8 cellular contexts compared by ENCODE assay signal in the genomic region with DNA sequence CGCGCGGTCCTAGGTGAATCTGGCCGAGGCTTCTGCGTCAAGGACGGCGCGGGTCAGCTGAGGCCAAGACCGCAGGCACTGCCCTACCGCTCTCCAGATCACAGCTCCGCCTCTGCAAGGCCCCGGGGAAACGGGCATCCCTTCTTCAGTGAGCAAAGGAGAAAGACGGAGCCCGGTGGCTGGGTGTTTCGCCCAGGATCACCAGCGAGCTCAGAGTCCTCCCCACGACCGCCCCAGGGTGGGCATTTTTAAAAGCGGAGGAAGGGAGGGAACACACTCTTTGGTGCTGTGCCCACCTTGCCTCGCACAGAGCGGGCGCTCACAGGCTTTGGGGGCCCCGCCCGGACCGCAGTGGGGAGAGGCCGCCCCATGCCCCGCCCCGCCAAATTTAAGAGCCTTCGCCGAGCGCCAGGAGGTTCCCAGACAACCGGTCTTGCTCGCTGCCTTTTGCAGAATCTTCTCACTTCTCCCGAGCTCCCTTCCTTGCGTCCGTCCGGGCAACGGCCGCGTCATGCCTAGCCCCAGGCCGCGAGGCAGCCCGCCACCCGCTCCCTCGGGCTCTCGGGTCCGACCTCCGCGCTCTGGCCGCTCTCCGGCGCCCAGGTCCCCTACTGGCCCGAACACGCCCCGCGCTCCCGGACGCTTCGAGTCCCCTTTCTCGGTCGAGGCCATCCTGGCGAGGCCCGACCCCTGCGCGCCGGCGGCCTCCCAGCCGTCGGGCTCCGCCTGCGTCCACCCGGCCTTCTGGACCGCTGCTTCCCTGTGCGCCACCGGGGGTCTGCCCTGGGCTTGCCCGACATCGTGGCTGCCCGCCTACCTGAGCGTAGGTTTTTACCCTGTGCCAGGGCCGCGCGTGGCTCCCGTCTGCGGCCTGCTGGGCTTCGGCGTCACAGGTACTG. TPM values are rescaled to one million over a fixed set of nuclear protein-coding genes. Genes with fewer than 3 reads are reported as not detected.
DNase-seq lines count a peak whose midpoint lies in the region; ATAC-seq and TF ChIP-seq lines count a peak whose summit lies in the region.

A gene with protein sequence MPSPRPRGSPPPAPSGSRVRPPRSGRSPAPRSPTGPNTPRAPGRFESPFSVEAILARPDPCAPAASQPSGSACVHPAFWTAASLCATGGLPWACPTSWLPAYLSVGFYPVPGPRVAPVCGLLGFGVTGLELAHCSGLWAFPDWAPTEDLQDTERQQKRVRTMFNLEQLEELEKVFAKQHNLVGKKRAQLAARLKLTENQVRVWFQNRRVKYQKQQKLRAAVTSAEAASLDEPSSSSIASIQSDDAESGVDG (plus strand): TSS at position 419 of the 899 bp plus-strand sequence. CDS start 93 bp downstream, at position 512.

- WGBS in heart left ventricle, 4 donors = 2% methylated on average over 62 to 87 of the region's 87 CpGs
- 3% methylated on average over 87 of the region's 87 CpGs for WGBS in sigmoid colon, 2 donors

- no peak within 1 kb of the TSS for H3K27ac ChIP-seq in GM23338 (ENCODE audit: low read depth)
- no peak within 1 kb of the TSS for H3K27ac ChIP-seq in heart left ventricle
- H3K27ac ChIP-seq in sigmoid colon = no peak within 1 kb of the TSS

- no peaks in the 10 kb centered on the region for H3K4me1 ChIP-seq in GM23338 (ENCODE audit: insufficient read depth)
- peaks cover 0 to 16% (median 11%) of the 10 kb centered on the region in 12 donors for H3K4me1 ChIP-seq in heart left ventricle
- H3K4me1 ChIP-seq in sigmoid colon = peaks cover 0 to 19% (median 16%) of the 10 kb centered on the region in 4 donors

- DNase-seq in GM23338 (ENCODE audit: low spot score) (peak; percentile 82), heart left ventricle (no peak), sigmoid colon (no peak), GOT3 (lab: John Stamatoyannopoulos, UW) (no peak)
- no peak for DNase-seq in activated CD8-positive, alpha-beta T cell treated with anti-CD3 and anti-CD28 coated beads, Interleukin-2, amount 10 ng/mL, durations not matched to agents 7 days and 5 days

- peaks cover 63% of the 10 kb centered on the region for H3K27me3 ChIP-seq in GM23338 (ENCODE audit: insufficient read depth)
- peaks cover 17 to 74% (median 48%) of the 10 kb centered on the region in 9 donors for H3K27me3 ChIP-seq in heart left ventricle
- peaks cover 21 to 84% (median 59%) of the 10 kb centered on the region in 3 donors for H3K27me3 ChIP-seq in sigmoid colon

- H3K36me3 ChIP-seq in GM23338 (ENCODE audit: insufficient read depth) (no peaks in the 10 kb centered on the region), heart left ventricle (no peaks in the 10 kb centered on the region), sigmoid colon (no peaks in the 10 kb centered on the region)

- peak within 1 kb of the TSS; percentile 85 for H3K4me2 ChIP-seq in GM23338

- peaks cover 49% of the 10 kb centered on the region for H3K27me3 Mint-ChIP-seq in GM23338 (ENCODE audit: insufficient read depth, low read depth, poor library complexity)
- peaks cover 44% of the 10 kb centered on the region for H3K27me3 Mint-ChIP-seq in activated CD8-positive, alpha-beta T cell treated with anti-CD3 and anti-CD28 coated beads, Interleukin-2, amount 10 ng/mL, durations not matched to agents 7 days and 5 days (ENCODE audit: low read depth)

- no peaks in the 10 kb centered on the region for H3K79me2 ChIP-seq in GM23338 (replicated peaks; ENCODE audit: insufficient read depth)

- TF ChIP-seq POLR2A in heart left ventricle (IDR thresholded peaks at IDR 0.05) (no peak), sigmoid colon (IDR thresholded peaks at IDR 0.05) (no peak)

- no peaks in the 10 kb centered on the region; the same call in 2 of the 3 replicates for H3K36me3 Mint-ChIP-seq in GM23338 (ENCODE audit: low read depth)
- H3K36me3 Mint-ChIP-seq in activated CD8-positive, alpha-beta T cell treated with anti-CD3 and anti-CD28 coated beads, Interleukin-2, amount 10 ng/mL, durations not matched to agents 7 days and 5 days (ENCODE audit: low read depth) = no peaks in the 10 kb centered on the region

- H3K9me3 Mint-ChIP-seq in GM23338 = peaks cover 5% of the 10 kb centered on the region; the same call in 1 of the 3 replicates
- H3K9me3 Mint-ChIP-seq in activated CD8-positive, alpha-beta T cell treated with anti-CD3 and anti-CD28 coated beads, Interleukin-2, amount 10 ng/mL, durations not matched to agents 7 days and 5 days (ENCODE audit: insufficient read depth) = no peaks in the 10 kb centered on the region

- TF ChIP-seq EP300 in sigmoid colon (IDR thresholded peaks at IDR 0.05) = no peak

- CTCF ChIA-PET in activated CD8-positive, alpha-beta T cell treated with anti-CD3 and anti-CD28 coated beads, Interleukin-2, amount 10 ng/mL, durations not matched to agents 7 days and 5 days (lab: Charles Lee) = interaction anchor here (1.0 to 3.3 kb wide), 3 partner anchors 10 to 25 kb away, joined by 3 to 13 read pairs (median 10); no protein-coding TSS in a partner anchor

- intact Hi-C loops in heart left ventricle (cut with DNase I) (no loop called here), sigmoid colon (cut with DNase I) (no loop called here)

- ATAC-seq in GM23338 (peak; percentile 78), heart left ventricle (peak in 2 of 4 donors; percentile 55 to 58), HG03025 (IDR thresholded peaks at IDR 0.05; ENCODE audit: low FRiP score, unreplicated experiment) (no peak), HG02588 (IDR thresholded peaks at IDR 0.05; ENCODE audit: unreplicated experiment) (no peak), GM18502 (IDR thresholded peaks at IDR 0.05; ENCODE audit: poor library complexity, unreplicated experiment) (no peak)
- ATAC-seq in activated CD8-positive, alpha-beta T cell treated with anti-CD3 and anti-CD28 coated beads, Interleukin-2, amount 10 ng/mL, durations not matched to agents 7 days and 5 days = peak; percentile 66

- H3K4me1 Mint-ChIP-seq in GM23338 = peaks cover 8% of the 10 kb centered on the region
- peaks cover 6% of the 10 kb centered on the region for H3K4me1 Mint-ChIP-seq in activated CD8-positive, alpha-beta T cell treated with anti-CD3 and anti-CD28 coated beads, Interleukin-2, amount 10 ng/mL, durations not matched to agents 7 days and 5 days (ENCODE audit: low read depth)

- no peaks in the 10 kb centered on the region for H3F3A ChIP-seq in GM23338 (replicated peaks; ENCODE audit: low read depth)

- no peak within 1 kb of the TSS for H3K27ac Mint-ChIP-seq in GM23338
- H3K27ac Mint-ChIP-seq in activated CD8-positive, alpha-beta T cell treated with anti-CD3 and anti-CD28 coated beads, Interleukin-2, amount 10 ng/mL, durations not matched to agents 7 days and 5 days = no peak within 1 kb of the TSS

- TF ChIP-seq CTCF in GM23338 (conservative IDR thresholded peaks at IDR 0.05; ENCODE audit: low read depth in 2 of 2) (no peak), heart left ventricle (IDR thresholded peaks at IDR 0.05) (no peak), sigmoid colon (IDR thresholded peaks at IDR 0.05) (no peak)

- POLR2A ChIA-PET in activated CD8-positive, alpha-beta T cell treated with anti-CD3 and anti-CD28 coated beads, Interleukin-2, amount 10 ng/mL, durations not matched to agents 7 days and 5 days (lab: Charles Lee) = interaction anchor here (0.7 kb wide), 1 partner anchor 25 kb away, joined by 3 read pairs; no protein-coding TSS in a partner anchor

- no peaks in the 10 kb centered on the region for H3K9me3 ChIP-seq in heart left ventricle
- H3K9me3 ChIP-seq in sigmoid colon = no peaks in the 10 kb centered on the region

- H4K20me1 ChIP-seq in GM23338 (replicated peaks; ENCODE audit: insufficient read depth) = no peaks in the 10 kb centered on the region

- H3K4me3 Mint-ChIP-seq in GM23338 = peak within 1 kb of the TSS; percentile 60
- H3K4me3 Mint-ChIP-seq in activated CD8-positive, alpha-beta T cell treated with anti-CD3 and anti-CD28 coated beads, Interleukin-2, amount 10 ng/mL, durations not matched to agents 7 days and 5 days = no peak within 1 kb of the TSS

- peak within 1 kb of the TSS; percentile 95 for H2AFZ ChIP-seq in GM23338

- peak within 1 kb of the TSS; percentile 66 for H3K4me3 ChIP-seq in GM23338
- peak within 1 kb of the TSS in 11 of 12 donors; percentile 8 to 40 (median 20) for H3K4me3 ChIP-seq in heart left ventricle
- peak within 1 kb of the TSS in 3 of 4 donors; percentile 9 to 35 (median 34) for H3K4me3 ChIP-seq in sigmoid colon

- no peaks in the 10 kb centered on the region for H3K9me2 ChIP-seq in GM23338 (ENCODE audit: insufficient read depth)

TF ChIP-seq in GM23338, 12 proteins besides CTCF, POLR2A, EP300 and RAD21:
- TF ChIP-seq EZH2 (IDR thresholded peaks at IDR 0.05; ENCODE audit: low read depth, unreplicated experiment) (peak; percentile 42), POLR2AphosphoS5 (IDR thresholded peaks at IDR 0.05; ENCODE audit: low read depth) (peak; percentile 51)
- TF ChIP-seq, protein P1, sequence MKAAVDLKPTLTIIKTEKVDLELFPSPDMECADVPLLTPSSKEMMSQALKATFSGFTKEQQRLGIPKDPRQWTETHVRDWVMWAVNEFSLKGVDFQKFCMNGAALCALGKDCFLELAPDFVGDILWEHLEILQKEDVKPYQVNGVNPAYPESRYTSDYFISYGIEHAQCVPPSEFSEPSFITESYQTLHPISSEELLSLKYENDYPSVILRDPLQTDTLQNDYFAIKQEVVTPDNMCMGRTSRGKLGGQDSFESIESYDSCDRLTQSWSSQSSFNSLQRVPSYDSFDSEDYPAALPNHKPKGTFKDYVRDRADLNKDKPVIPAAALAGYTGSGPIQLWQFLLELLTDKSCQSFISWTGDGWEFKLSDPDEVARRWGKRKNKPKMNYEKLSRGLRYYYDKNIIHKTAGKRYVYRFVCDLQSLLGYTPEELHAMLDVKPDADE (IDR thresholded peaks at IDR 0.05) = no peak

RNA-seq across cellular contexts. Expression of the gene that starts here (rescaled TPM):
- total RNA-seq in GM23338 (2014; rRNA removed; shearing (Covaris generic)) = 0.47 and 0.73 TPM in 2 replicates
- polyA plus RNA-seq in GM23338 (2016; fragmentation: Nextera tagmentation; extraction: Ambion mirVana) = 0.06 and 0.12 TPM in 2 replicates
- not detected for total RNA-seq in activated CD8-positive, alpha-beta T cell treated with anti-CD3 and anti-CD28 coated beads, Interleukin-2, amount 10 ng/mL, durations not matched to agents 7 days and 5 days
- not detected for total RNA-seq in heart left ventricle
- not detected for polyA plus RNA-seq in heart left ventricle
- total RNA-seq in sigmoid colon = not detected
- not detected for polyA plus RNA-seq in sigmoid colon

Comparison
In these comparisons a context has a peak if more than half of its experiments do, and no peak if none do; other contexts are left out.
1. Peak in DNase-seq, ATAC-seq, H3K4me3 ChIP-seq and H3K4me2 ChIP-seq in GM23338; RNA of the gene not detected or under 1 TPM.
2. Peak in ATAC-seq in activated CD8-positive, alpha-beta T cell treated with anti-CD3 and anti-CD28 coated beads, Interleukin-2, amount 10 ng/mL, durations not matched to agents 7 days and 5 days; RNA of the gene not detected or under 1 TPM.